ENCODE assay signal across 1 cellular context in genomic region chr10:79305515-79305914, GRCh38.
TF ChIP-seq lines count a peak whose summit lies in the region.

No MANE protein-coding gene starts in this region.

TF ChIP-seq in SK-N-SH treated with all-trans-retinoic acid at 6 μM for 48 hours, 23 proteins besides CTCF, POLR2A, EP300 and RAD21 (continued from another document):
- TF ChIP-seq, protein P1, sequence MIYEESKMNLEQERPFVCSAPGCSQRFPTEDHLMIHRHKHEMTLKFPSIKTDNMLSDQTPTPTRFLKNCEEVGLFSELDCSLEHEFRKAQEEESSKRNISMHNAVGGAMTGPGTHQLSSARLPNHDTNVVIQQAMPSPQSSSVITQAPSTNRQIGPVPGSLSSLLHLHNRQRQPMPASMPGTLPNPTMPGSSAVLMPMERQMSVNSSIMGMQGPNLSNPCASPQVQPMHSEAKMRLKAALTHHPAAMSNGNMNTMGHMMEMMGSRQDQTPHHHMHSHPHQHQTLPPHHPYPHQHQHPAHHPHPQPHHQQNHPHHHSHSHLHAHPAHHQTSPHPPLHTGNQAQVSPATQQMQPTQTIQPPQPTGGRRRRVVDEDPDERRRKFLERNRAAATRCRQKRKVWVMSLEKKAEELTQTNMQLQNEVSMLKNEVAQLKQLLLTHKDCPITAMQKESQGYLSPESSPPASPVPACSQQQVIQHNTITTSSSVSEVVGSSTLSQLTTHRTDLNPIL (CRISPR knock-in tag; IDR thresholded peaks at IDR 0.05; ENCODE audit: low read depth), result no peak
- no peak for TF ChIP-seq ZC3H10 (CRISPR knock-in tag; IDR thresholded peaks at IDR 0.05)
- TF ChIP-seq CSRNP3 (CRISPR knock-in tag; IDR thresholded peaks at IDR 0.05), result no peak
- TF ChIP-seq ZNF70 (CRISPR knock-in tag; IDR thresholded peaks at IDR 0.05), result no peak
- TF ChIP-seq, protein P2, sequence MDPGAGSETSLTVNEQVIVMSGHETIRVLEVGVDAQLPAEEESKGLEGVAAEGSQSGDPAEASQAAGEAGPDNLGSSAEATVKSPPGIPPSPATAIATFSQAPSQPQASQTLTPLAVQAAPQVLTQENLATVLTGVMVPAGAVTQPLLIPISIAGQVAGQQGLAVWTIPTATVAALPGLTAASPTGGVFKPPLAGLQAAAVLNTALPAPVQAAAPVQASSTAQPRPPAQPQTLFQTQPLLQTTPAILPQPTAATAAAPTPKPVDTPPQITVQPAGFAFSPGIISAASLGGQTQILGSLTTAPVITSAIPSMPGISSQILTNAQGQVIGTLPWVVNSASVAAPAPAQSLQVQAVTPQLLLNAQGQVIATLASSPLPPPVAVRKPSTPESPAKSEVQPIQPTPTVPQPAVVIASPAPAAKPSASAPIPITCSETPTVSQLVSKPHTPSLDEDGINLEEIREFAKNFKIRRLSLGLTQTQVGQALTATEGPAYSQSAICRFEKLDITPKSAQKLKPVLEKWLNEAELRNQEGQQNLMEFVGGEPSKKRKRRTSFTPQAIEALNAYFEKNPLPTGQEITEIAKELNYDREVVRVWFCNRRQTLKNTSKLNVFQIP (CRISPR knock-in tag; IDR thresholded peaks at IDR 0.05; ENCODE audit: borderline replicate concordance, low read depth), result no peak
- TF ChIP-seq ZFP3 (CRISPR knock-in tag; IDR thresholded peaks at IDR 0.05), result no peak
- no peak for TF ChIP-seq BACH2 (CRISPR knock-in tag; IDR thresholded peaks at IDR 0.05; ENCODE audit: borderline replicate concordance)
- no peak for TF ChIP-seq PPARA (CRISPR knock-in tag; IDR thresholded peaks at IDR 0.05; ENCODE audit: borderline replicate concordance)
- TF ChIP-seq TCF4 (CRISPR knock-in tag; IDR thresholded peaks at IDR 0.05; ENCODE audit: borderline replicate concordance), result no peak
- TF ChIP-seq, protein P3, sequence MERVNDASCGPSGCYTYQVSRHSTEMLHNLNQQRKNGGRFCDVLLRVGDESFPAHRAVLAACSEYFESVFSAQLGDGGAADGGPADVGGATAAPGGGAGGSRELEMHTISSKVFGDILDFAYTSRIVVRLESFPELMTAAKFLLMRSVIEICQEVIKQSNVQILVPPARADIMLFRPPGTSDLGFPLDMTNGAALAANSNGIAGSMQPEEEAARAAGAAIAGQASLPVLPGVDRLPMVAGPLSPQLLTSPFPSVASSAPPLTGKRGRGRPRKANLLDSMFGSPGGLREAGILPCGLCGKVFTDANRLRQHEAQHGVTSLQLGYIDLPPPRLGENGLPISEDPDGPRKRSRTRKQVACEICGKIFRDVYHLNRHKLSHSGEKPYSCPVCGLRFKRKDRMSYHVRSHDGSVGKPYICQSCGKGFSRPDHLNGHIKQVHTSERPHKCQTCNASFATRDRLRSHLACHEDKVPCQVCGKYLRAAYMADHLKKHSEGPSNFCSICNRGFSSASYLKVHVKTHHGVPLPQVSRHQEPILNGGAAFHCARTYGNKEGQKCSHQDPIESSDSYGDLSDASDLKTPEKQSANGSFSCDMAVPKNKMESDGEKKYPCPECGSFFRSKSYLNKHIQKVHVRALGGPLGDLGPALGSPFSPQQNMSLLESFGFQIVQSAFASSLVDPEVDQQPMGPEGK (CRISPR knock-in tag; IDR thresholded peaks at IDR 0.05; ENCODE audit: borderline replicate concordance), result no peak
- TF ChIP-seq TOX (CRISPR knock-in tag; IDR thresholded peaks at IDR 0.05; ENCODE audit: borderline replicate concordance), result no peak
- no peak for TF ChIP-seq SNAI2 (CRISPR knock-in tag; IDR thresholded peaks at IDR 0.05)
